Comparison of ENCODE assay signal across 19 cellular contexts in genomic region chr1:219049411-219049943, GRCh38.
DNase-seq lines count a peak whose midpoint lies in the region; ATAC-seq and TF ChIP-seq lines count a peak whose summit lies in the region.
"Had no signal": no experiment of that assay in that cellular context is flagged by ENCODE, and none has a peak within 500 bp of the region (broad histone marks: within the 10 kb centered on the region; RNA-seq: fewer than 3 reads in every experiment).

No MANE protein-coding gene starts in this region.

- H3K27me3 Mint-ChIP-seq in Caco-2 (ENCODE audit: insufficient read depth, unreplicated experiment) (peaks cover 5% of the 10 kb centered on the region), HFFc6 (ENCODE audit: insufficient read depth) (no peaks in the 10 kb centered on the region)

- H3K9me3 Mint-ChIP-seq in Caco-2 (ENCODE audit: unreplicated experiment) = no peaks in the 10 kb centered on the region
- no peaks in the 10 kb centered on the region for H3K9me3 Mint-ChIP-seq in HFFc6

- H4K20me1 ChIP-seq in IMR-90 (ENCODE audit: insufficient read depth, low read length) = no peaks in the 10 kb centered on the region

- H3K9ac ChIP-seq in IMR-90 (ENCODE audit: low read depth, low read length) (no peak overlapping the region; the same call in 1 of the 2 replicates), stomach smooth muscle (ENCODE audit: low read length in 2 of 2) (no peak overlapping the region)

- H2BK20ac ChIP-seq in IMR-90 (ENCODE audit: low read depth, low read length) = peak overlapping the region; percentile 96

- intact Hi-C loops in IMR-90 (cut with micrococcal nuclease) = no loop called here
- intact Hi-C loops in Caco-2 (cut with micrococcal nuclease; ENCODE audit: unreplicated experiment) = no loop called here

- H3K27ac ChIP-seq in IMR-90 (ENCODE audit: insufficient read depth, low read length) (peak overlapping the region; percentile 86; the same call in 1 of the 2 replicates), stomach smooth muscle (ENCODE audit: low read length) (no peak overlapping the region)

- H2AFZ ChIP-seq in IMR-90 (replicated peaks; ENCODE audit: low read length, poor library complexity) = no peak overlapping the region

- peak overlapping the region; percentile 83 to 87 for H4K8ac ChIP-seq in IMR-90 (ENCODE audit: low read depth in 2 of 2, low read length in 2 of 2)

- CTCF ChIA-PET in IMR-90 (lab: Yijun Ruan, JAX) = interaction anchor here (1.2 kb wide), 1 partner anchor 53 kb away, joined by 3 read pairs; no protein-coding TSS in a partner anchor
- CTCF ChIA-PET in Caco-2 (lab: Charles Lee) = no interaction called here

- peak; percentile 82 for ATAC-seq in IMR-90 (ENCODE audit: low read depth)
- ATAC-seq in GM19035 (IDR thresholded peaks at IDR 0.05; ENCODE audit: unreplicated experiment) = no peak

- no peaks in the 10 kb centered on the region for H3K9me3 ChIP-seq in IMR-90 (ENCODE audit: control insufficient read depth, insufficient read depth, low read length)
- H3K9me3 ChIP-seq in stomach smooth muscle (ENCODE audit: control insufficient read depth in 2 of 2, low read length in 2 of 2) = no peaks in the 10 kb centered on the region
- no peaks in the 10 kb centered on the region for H3K9me3 ChIP-seq in Caco-2

- H3K4me1 Mint-ChIP-seq in Caco-2 (ENCODE audit: low read depth, unreplicated experiment) (no peaks in the 10 kb centered on the region), HFFc6 (ENCODE audit: low read depth) (no peaks in the 10 kb centered on the region; the same call in 1 of the 2 replicates)
- H3K4me1 Mint-ChIP-seq: CD14-positive monocyte had no signal

- peaks cover 4% of the 10 kb centered on the region; the same call in 1 of the 2 replicates for H3K9me1 ChIP-seq in IMR-90 (ENCODE audit: insufficient read depth, low read length)

- peak overlapping the region; percentile 72 for H3K4me2 ChIP-seq in IMR-90 (ENCODE audit: low read depth, low read length)

- H3K36me3 Mint-ChIP-seq in Caco-2 (ENCODE audit: insufficient read depth, unreplicated experiment) (no peaks in the 10 kb centered on the region), HFFc6 (ENCODE audit: low read depth) (no peaks in the 10 kb centered on the region)
- H3K36me3 Mint-ChIP-seq: CD14-positive monocyte had no signal

- H2AK5ac ChIP-seq in IMR-90 (ENCODE audit: low read depth, low read length) = peak overlapping the region; percentile 57; the same call in 1 of the 2 replicates

- 5% methylated on average over 3 of the region's 4 CpGs; no CpG with 5 or more reads in 1 of the 2 experiments for WGBS in IMR-90 (ENCODE audit: extremely low coverage in 2 of 2, insufficient read length in 1 of 2), 2 experiments

- no peak overlapping the region for H3K4me3 Mint-ChIP-seq in Caco-2 (ENCODE audit: unreplicated experiment)
- H3K4me3 Mint-ChIP-seq in HFFc6 = no peak overlapping the region
- H3K4me3 Mint-ChIP-seq: CD14-positive monocyte had no signal

- H4K91ac ChIP-seq in IMR-90 (ENCODE audit: insufficient read depth, low read depth, low read length) = peak overlapping the region; percentile 88

- TF ChIP-seq CTCF in IMR-90 (conservative IDR thresholded peaks at IDR 0.05; ENCODE audit: low read depth, low read length) (no peak), Caco-2 (IDR thresholded peaks at IDR 0.05; ENCODE audit: insufficient read depth in 1 of 2, low read depth in 1 of 2, low read length in 1 of 2, severe bottlenecking in 1 of 2, unreplicated experiment in 1 of 2) (no peak), HFFc6 (IDR thresholded peaks at IDR 0.05) (no peak)

- BruUV-seq in IMR-90 (replicated peaks; lab: Mats Ljungman, UMichigan) (no TSS peak), Caco-2 (replicated peaks; lab: Mats Ljungman, UMichigan) (no TSS peak)

- H3K4ac ChIP-seq in IMR-90 (ENCODE audit: low read depth, low read length) = peak overlapping the region; percentile 75

- H3K79me1 ChIP-seq in IMR-90 (ENCODE audit: low read depth in 1 of 2, low read length in 2 of 2) = no peaks in the 10 kb centered on the region

- H3K4me3 ChIP-seq in IMR-90 (ENCODE audit: insufficient read depth, low read depth, low read length) (no peak overlapping the region), stomach smooth muscle (ENCODE audit: low read length in 2 of 2) (peak overlapping the region; percentile 37 to 44), Caco-2 (ENCODE audit: low read depth, low read length) (no peak overlapping the region)

- H3K14ac ChIP-seq in IMR-90 (replicated peaks; ENCODE audit: low read depth, low read length) = peak overlapping the region; percentile 89

- H3K23ac ChIP-seq in IMR-90 (ENCODE audit: low read depth, low read length) = no peak overlapping the region

- H2BK5ac ChIP-seq in IMR-90 (ENCODE audit: low read depth, low read length, poor library complexity, severe bottlenecking) = peak overlapping the region; percentile 68

- DNase-seq in IMR-90 (peak; percentile 83), fibroblast of gingiva (ENCODE audit: low read depth) (peak; percentile 78), iris pigment epithelial cell (ENCODE audit: low read depth) (peak; percentile 42), Caco-2 (no peak), HFFc6 (no peak), NCI-H2227 treated with DMSO at 0.1 percent for 48 hours (lab: John Stamatoyannopoulos, UW) (no peak)
- DNase-seq: DMS 273 treated with DMSO at 0.1 percent for 48 hours, DND-41, H7, NCI-H1105, NCI-H187, NCI-H2107, NCI-H226, NCI-H524 treated with DMSO at 0.1 percent for 48 hours, RPMI8226, SHP77 treated with DMSO at 0.1 percent for 48 hours had no signal

- no peaks in the 10 kb centered on the region for H3K36me3 ChIP-seq in IMR-90 (ENCODE audit: control insufficient read depth, insufficient read depth, low read length)
- no peaks in the 10 kb centered on the region for H3K36me3 ChIP-seq in stomach smooth muscle (ENCODE audit: control insufficient read depth in 2 of 2, insufficient read depth in 2 of 2, low read length in 2 of 2)
- no peaks in the 10 kb centered on the region for H3K36me3 ChIP-seq in Caco-2 (ENCODE audit: control insufficient read depth, insufficient read depth, low read length)

- H2AK9ac ChIP-seq in IMR-90 (replicated peaks; ENCODE audit: low read depth, low read length, poor library complexity) = no peak overlapping the region

- H3K56ac ChIP-seq in IMR-90 (ENCODE audit: extremely low read depth, insufficient read depth, low read length) = peak overlapping the region; percentile 49

- dilution Hi-C loops in IMR-90 (cut with HindIII; ENCODE audit: low sequenced_read_pairs, unreplicated experiment) = no loop called here

- in situ Hi-C loops in IMR-90 (cut with MboI; ENCODE audit: low sequenced_read_pairs) = no loop called here

- POLR2A ChIA-PET in IMR-90 (lab: Charles Lee; ENCODE audit: unreplicated experiment) = no interaction called here
- POLR2A ChIA-PET in Caco-2 (lab: Charles Lee) = no interaction called here

- no peak for TF ChIP-seq POLR2A in IMR-90 (IDR thresholded peaks at IDR 0.05; ENCODE audit: low read depth, low read length)

- H3K27me3 ChIP-seq in IMR-90 (ENCODE audit: control insufficient read depth, insufficient read depth, low read length) (no peaks in the 10 kb centered on the region), stomach smooth muscle (ENCODE audit: control insufficient read depth in 1 of 2, insufficient read depth in 2 of 2, low read length in 2 of 2) (no peaks in the 10 kb centered on the region), Caco-2 (replicated peaks; ENCODE audit: control insufficient read depth, insufficient read depth, low read length) (no peaks in the 10 kb centered on the region)

- TF ChIP-seq RAD21 in IMR-90 (IDR thresholded peaks at IDR 0.05; ENCODE audit: low read length) = no peak

- H3K4me1 ChIP-seq in IMR-90 (ENCODE audit: control insufficient read depth, insufficient read depth, low read length) = peaks cover 5% of the 10 kb centered on the region
- H3K4me1 ChIP-seq in stomach smooth muscle (ENCODE audit: control insufficient read depth, insufficient read depth, low read length) = no peaks in the 10 kb centered on the region
- no peaks in the 10 kb centered on the region for H3K4me1 ChIP-seq in Caco-2

- peak overlapping the region; percentile 61; the same call in 1 of the 3 replicates for H2BK15ac ChIP-seq in IMR-90 (ENCODE audit: low read depth, low read length)

- H3K18ac ChIP-seq in IMR-90 (ENCODE audit: low read depth, low read length) = peak overlapping the region; percentile 94

- H3K27ac Mint-ChIP-seq in Caco-2 (ENCODE audit: unreplicated experiment) = no peak overlapping the region
- no peak overlapping the region for H3K27ac Mint-ChIP-seq in HFFc6
- H3K27ac Mint-ChIP-seq: CD14-positive monocyte had no signal

- peak overlapping the region; percentile 87 for H4K5ac ChIP-seq in IMR-90 (ENCODE audit: low read depth, low read length)

- H2BK120ac ChIP-seq in IMR-90 (ENCODE audit: low read depth, low read length) = peak overlapping the region; percentile 93

TF ChIP-seq in IMR-90, 13 proteins besides CTCF, POLR2A, EP300 and RAD21 (continues in another document):
- TF ChIP-seq CHD1 (IDR thresholded peaks at IDR 0.05; ENCODE audit: low read depth, low read length) = no peak
- no peak for TF ChIP-seq BHLHE40 (IDR thresholded peaks at IDR 0.05; ENCODE audit: low read depth, low read length)
- TF ChIP-seq MXI1 (IDR thresholded peaks at IDR 0.05; ENCODE audit: borderline replicate concordance, low read depth, low read length) = no peak
- no peak for TF ChIP-seq RFX5 (IDR thresholded peaks at IDR 0.05; ENCODE audit: low read depth, low read length)
- TF ChIP-seq FOS (IDR thresholded peaks at IDR 0.05; ENCODE audit: low read depth, low read length) = no peak
- no peak for TF ChIP-seq ELK1 (IDR thresholded peaks at IDR 0.05; ENCODE audit: borderline replicate concordance, low read depth, low read length)
- TF ChIP-seq USF2 (IDR thresholded peaks at IDR 0.05; ENCODE audit: low read depth, low read length) = no peak
- no peak for TF ChIP-seq CEBPB (IDR thresholded peaks at IDR 0.05; ENCODE audit: low read depth, low read length)
- no peak for TF ChIP-seq MAFK (IDR thresholded peaks at IDR 0.05; ENCODE audit: low read depth, low read length)

Comparison
In these comparisons a context has a peak if more than half of its experiments do, and no peak if none do; other contexts are left out.
1. DNase-seq: peak in IMR-90 (single experiment), fibroblast of gingiva (single experiment) and iris pigment epithelial cell (single experiment); none in Caco-2 (0 of 2), HFFc6 (single experiment) and NCI-H2227 treated with DMSO at 0.1 percent for 48 hours (single experiment).
2. H3K4me3 ChIP-seq: peak in stomach smooth muscle (2 of 2); none in IMR-90 (single experiment) and Caco-2 (single experiment).